In genomic region chr6:135731116-135731515, GRCh38 we compare ENCODE assay signal across 28 cellular contexts.
"Had no signal": no experiment of that assay in that cellular context is flagged by ENCODE, and none has a peak within 500 bp of the region (broad histone marks: within the 10 kb centered on the region; RNA-seq: fewer than 3 reads in every experiment).

No MANE protein-coding gene starts in this region.

- H3K4me1 ChIP-seq: colonic mucosa, esophagus muscularis mucosa, esophagus squamous epithelium, foreskin keratinocyte, gastrocnemius medialis, gastroesophageal sphincter, heart left ventricle, heart right ventricle had no signal

- H3K27ac ChIP-seq: colonic mucosa, coronary artery, dorsolateral prefrontal cortex, epithelial cell of prostate, esophagus muscularis mucosa, esophagus squamous epithelium, foreskin keratinocyte, gastrocnemius medialis, gastroesophageal sphincter, heart left ventricle, heart right ventricle had no signal

- H3K27me3 ChIP-seq: colonic mucosa, esophagus muscularis mucosa, esophagus squamous epithelium, gastrocnemius medialis, gastroesophageal sphincter, heart left ventricle, heart right ventricle had no signal

- FAIRE-seq: colon, endometrium, endothelial cell of umbilical vein had no signal

- H3K27me3 Mint-ChIP-seq: dendritic cell treated with granulocyte-macrophage colony-stimulating factor and Interleukin-4, amounts not matched to agents 40 ng/mL and 50 ng/mL, for 4 days had no signal

- H3K9me3 ChIP-seq: colonic mucosa, gastrocnemius medialis had no signal

- H3K36me3 ChIP-seq: colonic mucosa, esophagus muscularis mucosa, esophagus squamous epithelium, gastrocnemius medialis, gastroesophageal sphincter, heart left ventricle, heart right ventricle had no signal

- H3K4me3 Mint-ChIP-seq: dendritic cell treated with granulocyte-macrophage colony-stimulating factor and Interleukin-4, amounts not matched to agents 40 ng/mL and 50 ng/mL, for 4 days; effector memory CD8-positive, alpha-beta T cell; endodermal cell had no signal

- DNase-seq: colonic mucosa; cortex of kidney; dermis blood vessel endothelial cell; dorsolateral prefrontal cortex; effector CD4-positive, alpha-beta T cell; effector CD8-positive, alpha-beta T cell; effector memory CD4-positive, alpha-beta T cell; effector memory CD8-positive, alpha-beta T cell; endodermal cell; erythroblast; esophagus squamous epithelium; foreskin fibroblast; foreskin keratinocyte; foreskin melanocyte; gastrocnemius medialis; glutamatergic neuron; head of caudate nucleus; heart left ventricle; heart right ventricle had no signal

- H3K4me1 Mint-ChIP-seq: endodermal cell had no signal

- H3K4me3 ChIP-seq: colonic mucosa, coronary artery, dorsolateral prefrontal cortex, esophagus muscularis mucosa, esophagus squamous epithelium, gastrocnemius medialis, gastroesophageal sphincter, heart left ventricle, heart right ventricle had no signal

- H3K27ac Mint-ChIP-seq: dendritic cell treated with granulocyte-macrophage colony-stimulating factor and Interleukin-4, amounts not matched to agents 40 ng/mL and 50 ng/mL, for 4 days; effector memory CD8-positive, alpha-beta T cell; endodermal cell had no signal

- ATAC-seq: effector memory CD8-positive, alpha-beta T cell; esophagus mucosa; foreskin keratinocyte; gastrocnemius medialis; gastroesophageal sphincter; heart left ventricle; heart right ventricle had no signal
